ENCODE assay signal across 16 cellular contexts in genomic region chr2:182713611-182714010, GRCh38. TPM values are rescaled to one million over a fixed set of nuclear protein-coding genes. Genes with fewer than 3 reads are reported as not detected.
A peak's percentile ranks its signal among the peaks of the same experiment; 100 is the strongest.
DNase-seq lines count a peak whose midpoint lies in the region; FAIRE-seq and TF ChIP-seq lines count a peak whose summit lies in the region.
"Had no signal": no experiment of that assay in that cellular context is flagged by ENCODE, and none has a peak within 500 bp of the region (broad histone marks: within the 10 kb centered on the region; RNA-seq: fewer than 3 reads in every experiment).

No MANE protein-coding gene starts in this region.

- H3K4me3 ChIP-seq in H1 (ENCODE audit: extremely low read depth in 1 of 4, insufficient read depth in 2 of 4, low read depth in 3 of 4, low read length in 4 of 4): no peak overlapping the region
- no peak overlapping the region for H3K4me3 ChIP-seq in parathyroid adenoma (ENCODE audit: low read depth, low read length)
- no peak overlapping the region for H3K4me3 ChIP-seq in CD8-positive, alpha-beta memory T cell (ENCODE audit: low read length)
- H3K4me3 ChIP-seq: GM12878, prostate gland had no signal

- H3K36me3 ChIP-seq in H1 (ENCODE audit: control insufficient read depth in 2 of 4, insufficient read depth in 4 of 4, low read length in 3 of 4) (peaks cover 0 to 12% (median 0%) of the 10 kb centered on the region in 4 experiments; a peak in 2 of 8 replicates), parathyroid adenoma (ENCODE audit: control insufficient read depth, insufficient read depth, low read length) (no peaks in the 10 kb centered on the region)
- no peaks in the 10 kb centered on the region for H3K36me3 ChIP-seq in CD8-positive, alpha-beta memory T cell (ENCODE audit: insufficient read depth, low read length)
- H3K36me3 ChIP-seq: prostate gland had no signal

- POLR2A ChIA-PET in H1 (lab: Charles Lee; ENCODE audit: partially characterized antibody): no interaction called here
- POLR2A ChIA-PET in CD8-positive, alpha-beta memory T cell (lab: Charles Lee): no interaction called here

- no peak overlapping the region for H3K56ac ChIP-seq in H1 (replicated peaks; ENCODE audit: insufficient read length, low read depth, low read length)

- H3K79me2 ChIP-seq in H1 (ENCODE audit: control insufficient read depth in 1 of 2, insufficient read depth in 2 of 2, low read length in 2 of 2) (peaks cover 0 to 18% of the 10 kb centered on the region in 2 experiments; a peak in 2 of 4 replicates), parathyroid adenoma (no peaks in the 10 kb centered on the region)

- TF ChIP-seq EP300 in H1 (IDR thresholded peaks at IDR 0.05; ENCODE audit: borderline replicate concordance in 1 of 2, low read depth in 2 of 2, low read length in 2 of 2): no peak

- H2BK12ac ChIP-seq in H1 (ENCODE audit: low read depth, low read length): no peak overlapping the region

- H3K9me3 ChIP-seq in H1 (ENCODE audit: insufficient read depth in 2 of 2, low read depth in 1 of 2, low read length in 1 of 2) (no peaks in the 10 kb centered on the region), parathyroid adenoma (ENCODE audit: control insufficient read depth, low read length) (no peaks in the 10 kb centered on the region)
- no peaks in the 10 kb centered on the region for H3K9me3 ChIP-seq in CD8-positive, alpha-beta memory T cell (ENCODE audit: low read length)
- H3K9me3 ChIP-seq: prostate gland had no signal

- H2BK120ac ChIP-seq in H1 (replicated peaks; ENCODE audit: low read depth, low read length): no peak overlapping the region

- no peak overlapping the region for H2BK15ac ChIP-seq in H1 (ENCODE audit: low read length)

- H4K8ac ChIP-seq in H1 (ENCODE audit: extremely low read depth, insufficient read depth, low read length): no peak overlapping the region

- H3K4me2 ChIP-seq in H1 (ENCODE audit: insufficient read depth in 1 of 2, low read depth in 2 of 2, low read length in 2 of 2) (no peak overlapping the region), parathyroid adenoma (ENCODE audit: low read length) (no peak overlapping the region)

- peaks cover 0 to 33% of the 10 kb centered on the region in 2 donors for H3K27me3 Mint-ChIP-seq in CD8-positive, alpha-beta memory T cell

- no peaks in the 10 kb centered on the region; a peak in 1 of 7 replicates for H3K4me1 ChIP-seq in H1 (replicated peaks in 1 of 4; ENCODE audit: control insufficient read depth in 3 of 4, insufficient read depth in 4 of 4, low read length in 3 of 4)
- H3K4me1 ChIP-seq in parathyroid adenoma: peaks cover 7% of the 10 kb centered on the region
- peaks cover 15% of the 10 kb centered on the region for H3K4me1 ChIP-seq in CD8-positive, alpha-beta memory T cell (ENCODE audit: insufficient read depth, low read length)
- H3K4me1 ChIP-seq: prostate gland had no signal

- H4K20me1 ChIP-seq in H1 (replicated peaks in 1 of 2; ENCODE audit: control insufficient read depth in 1 of 2, insufficient read depth in 2 of 2, low read length in 2 of 2): no peaks in the 10 kb centered on the region

- H3K9me3 Mint-ChIP-seq in CD8-positive, alpha-beta memory T cell: no peaks in the 10 kb centered on the region
- H3K9me3 Mint-ChIP-seq: activated CD4-positive, alpha-beta memory T cell treated with anti-CD3 and anti-CD28 coated beads for 36 hours had no signal

- no peak overlapping the region for H3K4me3 Mint-ChIP-seq in CD8-positive, alpha-beta memory T cell
- H3K4me3 Mint-ChIP-seq: activated CD4-positive, alpha-beta memory T cell treated with anti-CD3 and anti-CD28 coated beads for 36 hours had no signal

- peaks cover 0 to 3% (median 1%) of the 10 kb centered on the region in 3 donors for H3K4me1 Mint-ChIP-seq in CD8-positive, alpha-beta memory T cell

- peak; percentile 89 for DNase-seq in GF-D8 (lab: John Stamatoyannopoulos, UW)
- peak; percentile 83 for DNase-seq in NOMO-1 treated with dmso at 0.1 percent for 144 hours (lab: John Stamatoyannopoulos, UW; ENCODE audit: unreplicated experiment)
- no peak for DNase-seq in H1 (ENCODE audit: low read depth in 1 of 2, low spot score in 2 of 2)
- no peak for DNase-seq in DMS114 treated with DMSO at 0.1 percent for 48 hours (lab: John Stamatoyannopoulos, UW; ENCODE audit: unreplicated experiment)
- DNase-seq in erythroblast (lab: John Stamatoyannopoulos, UW): no peak
- DNase-seq in activated CD4-positive, alpha-beta T cell treated with anti-CD3 and anti-CD28 coated beads, Interleukin-2, amount 50 U/mL, for 4 hours: no peak
- no peak for DNase-seq in CD8-positive, alpha-beta memory T cell
- DNase-seq: activated CD4-positive, alpha-beta memory T cell treated with anti-CD3 and anti-CD28 coated beads for 36 hours; cerebellar nuclear complex; kidney; NCI-H1694; NCI-H69; stimulated activated CD4-positive, alpha-beta T cell treated with anti-CD3 and anti-CD28 coated beads, Interleukin-15, amount 100 ng/mL, for 24 hours had no signal

- H2BK20ac ChIP-seq in H1 (ENCODE audit: low read length): no peak overlapping the region

- H3K36me3 Mint-ChIP-seq in CD8-positive, alpha-beta memory T cell: peaks cover 0 to 1% (median 0%) of the 10 kb centered on the region in 3 donors

- H3K9ac ChIP-seq in H1 (replicated peaks in 1 of 4; ENCODE audit: extremely low read depth in 1 of 4, low read depth in 3 of 4, low read length in 3 of 4) (no peak overlapping the region), parathyroid adenoma (no peak overlapping the region)

- no peak for FAIRE-seq in H1 (lab: Jason Lieb, UNC)
- FAIRE-seq: GM12878, kidney had no signal

- TF ChIP-seq RAD21 in H1 (IDR thresholded peaks at IDR 0.05 in 1 of 2, conservative IDR thresholded peaks at IDR 0.05 in 1 of 2; ENCODE audit: low read depth in 2 of 2, low read length in 2 of 2): no peak

- 0 out of 2 replicates have a peak, but pooled peaks cover 3% of the 10 kb centered on the region for H3K79me1 ChIP-seq in H1 (ENCODE audit: low read depth, low read length)

- CTCF ChIA-PET in H1 (lab: Charles Lee; ENCODE audit: partially characterized antibody): interaction anchor here (0.9 kb wide), 1 partner anchor 12 kb away, joined by 3 read pairs; no protein-coding TSS in a partner anchor
- CTCF ChIA-PET in CD8-positive, alpha-beta memory T cell (lab: Charles Lee): no interaction called here

- no peak overlapping the region for H4K5ac ChIP-seq in H1 (ENCODE audit: insufficient read length, low read depth, low read length)

- H3K27ac Mint-ChIP-seq in CD8-positive, alpha-beta memory T cell: peak overlapping the region in 3 of 8 donors; percentile 0 to 29 (median 15)
- H3K27ac Mint-ChIP-seq: activated CD4-positive, alpha-beta memory T cell treated with anti-CD3 and anti-CD28 coated beads for 36 hours had no signal

- TF ChIP-seq POLR2A in H1 (IDR thresholded peaks at IDR 0.05; ENCODE audit: control extremely low read depth in 1 of 2, low read depth in 2 of 2, low read length in 2 of 2): no peak
- no peak for TF ChIP-seq POLR2A in erythroblast (IDR thresholded peaks at IDR 0.05; ENCODE audit: low read length)

- no peak overlapping the region for H4K91ac ChIP-seq in H1 (replicated peaks; ENCODE audit: insufficient read length, low read length)

- peak overlapping the region; percentile 94; the same call in 1 of the 2 replicates for H2AFZ ChIP-seq in H1 (ENCODE audit: low read length)
- H2AFZ ChIP-seq in parathyroid adenoma: peak overlapping the region; percentile 26

- H3K27ac ChIP-seq in H1 (ENCODE audit: low read depth, low read length) (no peak overlapping the region), parathyroid adenoma (no peak overlapping the region)
- no peak overlapping the region for H3K27ac ChIP-seq in CD8-positive, alpha-beta memory T cell (ENCODE audit: low read depth, low read length)
- H3K27ac ChIP-seq: prostate gland had no signal

- no peak overlapping the region for H2BK5ac ChIP-seq in H1 (ENCODE audit: low read depth, low read length)

- no peak overlapping the region for H3K14ac ChIP-seq in H1 (ENCODE audit: insufficient read length)

- H3K23ac ChIP-seq in H1 (ENCODE audit: insufficient read length): no peak overlapping the region

- no peak overlapping the region for H3K18ac ChIP-seq in H1 (ENCODE audit: extremely low read depth, low read length)

- H2AK5ac ChIP-seq in H1 (ENCODE audit: low read depth, low read length): no peak overlapping the region

- H3K27me3 ChIP-seq in H1 (replicated peaks in 1 of 4; ENCODE audit: control insufficient read depth in 3 of 4, extremely low read depth in 1 of 4, insufficient read depth in 3 of 4, low read length in 3 of 4) (no peaks in the 10 kb centered on the region), parathyroid adenoma (ENCODE audit: control insufficient read depth, insufficient read depth, low read length) (no peaks in the 10 kb centered on the region)
- H3K27me3 ChIP-seq in CD8-positive, alpha-beta memory T cell (ENCODE audit: insufficient read depth, low read length, poor library complexity, severe bottlenecking): no peaks in the 10 kb centered on the region

- peaks cover 6% of the 10 kb centered on the region for H3K23me2 ChIP-seq in H1 (ENCODE audit: low read depth, low read length)

- no peak overlapping the region for H3K4ac ChIP-seq in H1 (replicated peaks; ENCODE audit: insufficient read length, low read depth, low read length)

- TF ChIP-seq CTCF in H1 (IDR thresholded peaks at IDR 0.05; ENCODE audit: control extremely low read depth in 1 of 3, insufficient read depth in 1 of 3, low read depth in 1 of 3, low read length in 3 of 3) (no peak), parathyroid adenoma (IDR thresholded peaks at IDR 0.05) (no peak)

TF ChIP-seq in H1, 55 proteins besides CTCF, POLR2A, EP300 and RAD21 (continues in another document):
- TF ChIP-seq SP2 (IDR thresholded peaks at IDR 0.05; ENCODE audit: low read length): no peak
- TF ChIP-seq TEAD4 (IDR thresholded peaks at IDR 0.05; ENCODE audit: low read depth, low read length): no peak
- TF ChIP-seq KDM1A (IDR thresholded peaks at IDR 0.05; ENCODE audit: borderline replicate concordance, low read length): no peak
- TF ChIP-seq PHF8 (conservative IDR thresholded peaks at IDR 0.05; ENCODE audit: low read depth, low read length): no peak
- TF ChIP-seq GTF2F1 (IDR thresholded peaks at IDR 0.05; ENCODE audit: borderline replicate concordance, low read depth, low read length): no peak
- TF ChIP-seq FOSL1 (IDR thresholded peaks at IDR 0.05; ENCODE audit: insufficient read depth, low read depth, low read length): no peak
- TF ChIP-seq BACH1 (IDR thresholded peaks at IDR 0.05; ENCODE audit: low read length): no peak

RNA-seq across cellular contexts. Expression of gene DNAJC10, which starts 2.4 kb away (rescaled TPM):
- total RNA-seq in H1 (2021; fragmentation: NEBNext Ultra II Directional; extraction: Animal tissue kit (Norgen Biotek cat#: 25700)): 121 and 128 TPM in 2 replicates
- 13.4 and 23.2 TPM in 2 replicates for polyA plus RNA-seq in H1 (2011; rRNA removed)
- 29.8 TPM for polyA plus RNA-seq in H1 (2011; cell fraction: cytosol; rRNA removed)
- 13.3 TPM for polyA plus RNA-seq in H1 (2011; cell fraction: nucleus; rRNA removed)
- polyA plus RNA-seq in H1 (2012, experiment 1 of 2): 33.6 to 77.3 TPM (median 43.3 TPM) in 4 replicates
- polyA plus RNA-seq in H1 (2012, experiment 2 of 2): 3.0 TPM
- 66.2 TPM for polyA plus RNA-seq in H1 (2013, experiment 1 of 2)
- polyA plus RNA-seq in H1 (2013, experiment 2 of 2): 74.4 TPM
- polyA minus RNA-seq in H1 (2011; rRNA and poly(A)+ RNA removed): 31.3 and 58.9 TPM in 2 replicates
- 30.5 TPM for polyA minus RNA-seq in H1 (2011; cell fraction: cytosol; rRNA and poly(A)+ RNA removed)
- polyA minus RNA-seq in H1 (2011; cell fraction: nucleus; rRNA and poly(A)+ RNA removed): 46.0 TPM
- 10 to 100 TPM; 76.0 to 78.4 TPM for total RNA-seq in CD8-positive, alpha-beta memory T cell
- polyA plus RNA-seq in CD8-positive, alpha-beta memory T cell: 53.2 TPM

Comparison
In these comparisons a context has a peak if more than half of its experiments do, and no peak if none do; other contexts are left out.
1. DNase-seq: peak in GF-D8 (single experiment) and NOMO-1 treated with dmso at 0.1 percent for 144 hours (single experiment); none in H1 (0 of 2), DMS114 treated with DMSO at 0.1 percent for 48 hours (single experiment), erythroblast (0 of 2), activated CD4-positive, alpha-beta T cell treated with anti-CD3 and anti-CD28 coated beads, Interleukin-2, amount 50 U/mL, for 4 hours (0 of 2) and CD8-positive, alpha-beta memory T cell (0 of 5).